Comparison of ENCODE assay signal across 8 cellular contexts in genomic region chr10:62852961-62853702, GRCh38. TPM values are rescaled to one million over a fixed set of nuclear protein-coding genes. Genes with fewer than 3 reads are reported as not detected.
DNase-seq lines count a peak whose midpoint lies in the region; ATAC-seq and TF ChIP-seq lines count a peak whose summit lies in the region.
"Had no signal": no experiment of that assay in that cellular context is flagged by ENCODE, and none has a peak within 500 bp of the region (broad histone marks: within the 10 kb centered on the region; RNA-seq: fewer than 3 reads in every experiment).

No MANE protein-coding gene starts in this region.

- no peaks in the 10 kb centered on the region; the same call in 1 of the 2 replicates for H3K36me3 ChIP-seq in GM23338 (ENCODE audit: insufficient read depth)
- no peaks in the 10 kb centered on the region for H3K36me3 ChIP-seq in MM.1S (replicated peaks; ENCODE audit: insufficient read depth, low read length)
- H3K36me3 ChIP-seq: vagina had no signal

- H3K4me3 Mint-ChIP-seq in GM23338, result no peak overlapping the region
- H3K4me3 Mint-ChIP-seq in natural killer cell, result peak overlapping the region; percentile 87
- H3K4me3 Mint-ChIP-seq in endothelial cell (ENCODE audit: unreplicated experiment), result no peak overlapping the region

- H3K27ac Mint-ChIP-seq in GM23338 (no peak overlapping the region), natural killer cell (peak overlapping the region; percentile 86 to 92), endothelial cell (ENCODE audit: unreplicated experiment) (no peak overlapping the region)

- H3F3A ChIP-seq in GM23338 (replicated peaks; ENCODE audit: low read depth) (no peaks in the 10 kb centered on the region), MM.1S (ENCODE audit: insufficient read depth, low read length) (no peaks in the 10 kb centered on the region)

- intact Hi-C loops in natural killer cell (cut with micrococcal nuclease), result loop anchor here (1.0 to 10.0 kb wide), 5 partner anchors 37 to 471 kb away; partner anchors contain the start of genes EGR2 and NRBF2

- H3K9me3 Mint-ChIP-seq in GM23338 (no peaks in the 10 kb centered on the region), natural killer cell (no peaks in the 10 kb centered on the region), endothelial cell (ENCODE audit: unreplicated experiment) (no peaks in the 10 kb centered on the region)

- TF ChIP-seq CTCF in GM23338 (conservative IDR thresholded peaks at IDR 0.05; ENCODE audit: low read depth in 2 of 2) (no peak), MM.1S (IDR thresholded peaks at IDR 0.05; ENCODE audit: low read length) (no peak), natural killer cell (IDR thresholded peaks at IDR 0.05) (no peak), endothelial cell (IDR thresholded peaks at IDR 0.05; ENCODE audit: unreplicated experiment) (no peak)

- H3K4me1 Mint-ChIP-seq in GM23338 (no peaks in the 10 kb centered on the region; the same call in 2 of the 3 replicates), natural killer cell (peaks cover 67 to 68% of the 10 kb centered on the region in 2 donors), endothelial cell (ENCODE audit: unreplicated experiment) (peaks cover 20% of the 10 kb centered on the region)

- H2AFZ ChIP-seq in GM23338 (peak overlapping the region; percentile 52; the same call in 1 of the 2 replicates), MM.1S (ENCODE audit: low read length) (no peak overlapping the region)

- H3K4me2 ChIP-seq in GM23338, result no peak overlapping the region
- 0 out of 2 replicates have a peak overlapping the region, but pooled peaks have one; percentile 3 for H3K4me2 ChIP-seq in MM.1S (ENCODE audit: low read depth, low read length)

- no peak overlapping the region for H3K4me3 ChIP-seq in GM23338
- H3K4me3 ChIP-seq in MM.1S (ENCODE audit: low read length), result no peak overlapping the region
- H3K4me3 ChIP-seq: vagina had no signal

- no peaks in the 10 kb centered on the region for H3K36me3 Mint-ChIP-seq in GM23338 (ENCODE audit: low read depth)
- H3K36me3 Mint-ChIP-seq in natural killer cell, result peaks cover 4% of the 10 kb centered on the region
- no peaks in the 10 kb centered on the region for H3K36me3 Mint-ChIP-seq in endothelial cell (ENCODE audit: low read depth, unreplicated experiment)

- no peaks in the 10 kb centered on the region for H3K4me1 ChIP-seq in GM23338 (ENCODE audit: insufficient read depth)
- peaks cover 20% of the 10 kb centered on the region for H3K4me1 ChIP-seq in MM.1S (ENCODE audit: low read length)
- H3K4me1 ChIP-seq: vagina had no signal

- in situ Hi-C loops in ACHN (cut with HindIII; ENCODE audit: low pct_ligation_motif_present, low pct_unique_long_range_greater_than_20kb, low sequenced_read_pairs), result no loop called here

- H4K20me1 ChIP-seq in GM23338 (replicated peaks; ENCODE audit: insufficient read depth) (no peaks in the 10 kb centered on the region), MM.1S (ENCODE audit: insufficient read depth, low read length) (no peaks in the 10 kb centered on the region)

- peaks cover 1% of the 10 kb centered on the region for H3K27me3 Mint-ChIP-seq in GM23338 (ENCODE audit: insufficient read depth, low read depth, poor library complexity)
- H3K27me3 Mint-ChIP-seq in natural killer cell (ENCODE audit: low read depth in 2 of 2), result no peaks in the 10 kb centered on the region
- H3K27me3 Mint-ChIP-seq in endothelial cell (ENCODE audit: unreplicated experiment), result peaks cover 2% of the 10 kb centered on the region

- no peaks in the 10 kb centered on the region for H3K9me2 ChIP-seq in GM23338 (ENCODE audit: insufficient read depth)
- no peaks in the 10 kb centered on the region for H3K9me2 ChIP-seq in MM.1S (replicated peaks; ENCODE audit: insufficient read depth, low read length)

- H3K27me3 ChIP-seq in GM23338 (ENCODE audit: insufficient read depth) (no peaks in the 10 kb centered on the region), MM.1S (replicated peaks; ENCODE audit: insufficient read depth, low read length) (no peaks in the 10 kb centered on the region)
- H3K27me3 ChIP-seq: vagina had no signal

- H3K9me3 ChIP-seq in MM.1S (replicated peaks; ENCODE audit: insufficient read depth, low read length), result no peaks in the 10 kb centered on the region
- H3K9me3 ChIP-seq: vagina had no signal

- no peak overlapping the region for H3K27ac ChIP-seq in GM23338 (ENCODE audit: low read depth)
- no peak overlapping the region for H3K27ac ChIP-seq in MM.1S (ENCODE audit: low read length)
- H3K27ac ChIP-seq: vagina had no signal

- H3K79me2 ChIP-seq in GM23338 (replicated peaks; ENCODE audit: insufficient read depth) (no peaks in the 10 kb centered on the region), MM.1S (ENCODE audit: low read length) (no peaks in the 10 kb centered on the region)

- no peak for DNase-seq in GM23338 (ENCODE audit: low spot score)
- peak; percentile 48 for DNase-seq in MM.1S
- DNase-seq in natural killer cell, result peak; percentile 20
- DNase-seq in endothelial cell (ENCODE audit: low spot score), result no peak
- no peak for DNase-seq in ACHN
- no peak for DNase-seq in OCI-M2 (lab: John Stamatoyannopoulos, UW; ENCODE audit: unreplicated experiment)

- ATAC-seq in GM18873 (IDR thresholded peaks at IDR 0.05; ENCODE audit: low FRiP score, unreplicated experiment) (peak; percentile 63), GM23338 (no peak), natural killer cell (peak; percentile 68 to 83 (median 71))

- no peak overlapping the region for H3K9ac ChIP-seq in MM.1S (ENCODE audit: low read length)

TF ChIP-seq in GM23338, 12 proteins besides CTCF, POLR2A, EP300 and RAD21 (continues in another document):
- no peak for TF ChIP-seq ETS1 (IDR thresholded peaks at IDR 0.05)

RNA-seq across cellular contexts. Expression of gene EGR2, which starts 37.0 kb away (rescaled TPM):
- 2.1 and 2.3 TPM in 2 replicates for total RNA-seq in GM23338 (2014; rRNA removed; shearing (Covaris generic))
- polyA plus RNA-seq in GM23338 (2016; fragmentation: Nextera tagmentation; extraction: Ambion mirVana), result 3.5 and 3.7 TPM in 2 replicates
- total RNA-seq in natural killer cell (10 to 100 TPM; 10.0 to 17.2 (median 12.8) TPM), endothelial cell (ENCODE audit: unreplicated experiment) (1.2 TPM)

RNA-seq across cellular contexts. Expression of gene ADO, which starts 48.6 kb away (rescaled TPM):
- 47.8 and 48.3 TPM in 2 replicates for total RNA-seq in GM23338 (2014; rRNA removed; shearing (Covaris generic))
- polyA plus RNA-seq in GM23338 (2016; fragmentation: Nextera tagmentation; extraction: Ambion mirVana), result 12.6 TPM in 2 replicates
- total RNA-seq in natural killer cell (10 to 100 TPM; 13.6 to 17.1 (median 15.6) TPM), endothelial cell (ENCODE audit: unreplicated experiment) (25.7 TPM)

Comparison
In these comparisons a context has a peak if more than half of its experiments do, and no peak if none do; other contexts are left out.
1. DNase-seq: peak in MM.1S (single experiment) and natural killer cell (single experiment); none in GM23338 (single experiment), endothelial cell (single experiment), ACHN (single experiment) and OCI-M2 (single experiment).
2. H3K27ac Mint-ChIP-seq: peak in natural killer cell (2 of 2); none in GM23338 (single experiment) and endothelial cell (single experiment).